ENCODE assay signal across 1 cellular context in genomic region chr9:127874301-127875216, GRCh38.
TF ChIP-seq lines count a peak whose summit lies in the region.

No MANE protein-coding gene starts in this region.

TF ChIP-seq in H1, 55 proteins besides CTCF, POLR2A, EP300 and RAD21:
- TF ChIP-seq BACH1 (IDR thresholded peaks at IDR 0.05; ENCODE audit: low read length), result no peak
- no peak for TF ChIP-seq KDM4A (IDR thresholded peaks at IDR 0.05; ENCODE audit: low read depth, low read length, severe bottlenecking)
- TF ChIP-seq BRCA1 (IDR thresholded peaks at IDR 0.05; ENCODE audit: low read depth, low read length), result no peak
